10 cellular contexts compared by ENCODE assay signal in genomic region chr1:51955797-51956527, GRCh38. TPM values are rescaled to one million over a fixed set of nuclear protein-coding genes. Genes with fewer than 3 reads are reported as not detected.
A peak's percentile ranks its signal among the peaks of the same experiment; 100 is the strongest.
DNase-seq lines count a peak whose midpoint lies in the region; ATAC-seq and TF ChIP-seq lines count a peak whose summit lies in the region.
"Had no signal": no experiment of that assay in that cellular context is flagged by ENCODE, and none has a peak within 500 bp of the region (broad histone marks: within the 10 kb centered on the region; RNA-seq: fewer than 3 reads in every experiment).

No MANE protein-coding gene starts in this region.

- H3K9ac ChIP-seq in Loucy (ENCODE audit: low read depth, low read length, poor library complexity, severe bottlenecking) (no peak overlapping the region), neural progenitor cell (no peak overlapping the region)

- H3K79me2 ChIP-seq in Loucy (ENCODE audit: insufficient read depth, low read length) (no peaks in the 10 kb centered on the region), neural progenitor cell (ENCODE audit: low read depth) (no peaks in the 10 kb centered on the region)

- in situ Hi-C loops in KBM-7 (cut with MboI; ENCODE audit: low pct_unique_long_range_greater_than_20kb, low sequenced_read_pairs), result no loop called here

- no peaks in the 10 kb centered on the region for H4K20me1 ChIP-seq in Loucy (ENCODE audit: insufficient read depth, low read length, poor library complexity, severe bottlenecking)
- peaks cover 5% of the 10 kb centered on the region for H4K20me1 ChIP-seq in neural progenitor cell (ENCODE audit: low read depth)

- H3K4me1 ChIP-seq in Loucy (ENCODE audit: insufficient read depth, low read length, poor library complexity, severe bottlenecking), result peaks cover 20% of the 10 kb centered on the region
- H3K4me1 ChIP-seq in neural progenitor cell, result peaks cover 37% of the 10 kb centered on the region

- no peak overlapping the region for H3K4me3 Mint-ChIP-seq in neural progenitor cell
- no peak overlapping the region for H3K4me3 Mint-ChIP-seq in activated CD4-positive, alpha-beta memory T cell treated with anti-CD3 and anti-CD28 coated beads, Interleukin-2, amount 10 ng/mL, durations not matched to agents 7 days and 5 days
- H3K4me3 Mint-ChIP-seq: activated CD8-positive, alpha-beta T cell treated with anti-CD3 and anti-CD28 coated beads, Interleukin-2, amount 10 ng/mL, durations not matched to agents 7 days and 5 days had no signal

- H3K27ac Mint-ChIP-seq in neural progenitor cell, result no peak overlapping the region
- no peak overlapping the region for H3K27ac Mint-ChIP-seq in activated CD4-positive, alpha-beta memory T cell treated with anti-CD3 and anti-CD28 coated beads, Interleukin-2, amount 10 ng/mL, durations not matched to agents 7 days and 5 days
- H3K27ac Mint-ChIP-seq: activated CD8-positive, alpha-beta T cell treated with anti-CD3 and anti-CD28 coated beads, Interleukin-2, amount 10 ng/mL, durations not matched to agents 7 days and 5 days had no signal

- no peak overlapping the region for H3K27ac ChIP-seq in neural progenitor cell
- H3K27ac ChIP-seq: neutrophil, SJSA1 had no signal

- H3K36me3 Mint-ChIP-seq in neural progenitor cell, result no peaks in the 10 kb centered on the region
- H3K36me3 Mint-ChIP-seq in activated CD4-positive, alpha-beta memory T cell treated with anti-CD3 and anti-CD28 coated beads, Interleukin-2, amount 10 ng/mL, durations not matched to agents 7 days and 5 days (ENCODE audit: low read depth), result no peaks in the 10 kb centered on the region

- no peaks in the 10 kb centered on the region for H3F3A ChIP-seq in Loucy (ENCODE audit: low read depth)
- H3F3A ChIP-seq in neural progenitor cell (ENCODE audit: low read depth), result peaks cover 22% of the 10 kb centered on the region

- CTCF ChIA-PET in activated CD4-positive, alpha-beta memory T cell treated with anti-CD3 and anti-CD28 coated beads, Interleukin-2, amount 10 ng/mL, durations not matched to agents 7 days and 5 days (lab: Charles Lee), result no interaction called here

- no peaks in the 10 kb centered on the region for H3K36me3 ChIP-seq in Loucy (ENCODE audit: insufficient read depth, low read length)
- H3K36me3 ChIP-seq in neural progenitor cell, result no peaks in the 10 kb centered on the region
- H3K36me3 ChIP-seq: neutrophil had no signal

- no peaks in the 10 kb centered on the region for H3K9me2 ChIP-seq in Loucy (replicated peaks; ENCODE audit: low read depth, low read length)

- H3K27me3 Mint-ChIP-seq in neural progenitor cell (ENCODE audit: insufficient read depth, low read depth), result no peaks in the 10 kb centered on the region
- H3K27me3 Mint-ChIP-seq in activated CD4-positive, alpha-beta memory T cell treated with anti-CD3 and anti-CD28 coated beads, Interleukin-2, amount 10 ng/mL, durations not matched to agents 7 days and 5 days, result peaks cover 12% of the 10 kb centered on the region

- no peaks in the 10 kb centered on the region for H3K9me3 Mint-ChIP-seq in neural progenitor cell
- no peaks in the 10 kb centered on the region for H3K9me3 Mint-ChIP-seq in activated CD4-positive, alpha-beta memory T cell treated with anti-CD3 and anti-CD28 coated beads, Interleukin-2, amount 10 ng/mL, durations not matched to agents 7 days and 5 days

- DNase-seq in NCI-H526 treated with DMSO at 0.1 percent for 48 hours (lab: John Stamatoyannopoulos, UW) (peak; percentile 95), neural progenitor cell (ENCODE audit: low spot score) (peak; percentile 25), KBM-7 (no peak)
- DNase-seq in activated CD4-positive, alpha-beta memory T cell treated with anti-CD3 and anti-CD28 coated beads, Interleukin-2, amount 10 ng/mL, durations not matched to agents 7 days and 5 days, result no peak
- DNase-seq: activated CD8-positive, alpha-beta T cell treated with anti-CD3 and anti-CD28 coated beads, Interleukin-2, amount 10 ng/mL, durations not matched to agents 7 days and 5 days had no signal

- H3K4me1 Mint-ChIP-seq in neural progenitor cell, result peaks cover 51% of the 10 kb centered on the region
- H3K4me1 Mint-ChIP-seq in activated CD4-positive, alpha-beta memory T cell treated with anti-CD3 and anti-CD28 coated beads, Interleukin-2, amount 10 ng/mL, durations not matched to agents 7 days and 5 days, result peaks cover 8% of the 10 kb centered on the region

- H3K27me3 ChIP-seq in Loucy (ENCODE audit: insufficient read depth, low read length, poor library complexity, severe bottlenecking) (no peaks in the 10 kb centered on the region), neural progenitor cell (no peaks in the 10 kb centered on the region)
- H3K27me3 ChIP-seq: SJSA1 had no signal

- no peak overlapping the region for H2AFZ ChIP-seq in Loucy (ENCODE audit: low read length)
- H2AFZ ChIP-seq in neural progenitor cell (replicated peaks), result no peak overlapping the region

- H3K4me3 ChIP-seq in Loucy (ENCODE audit: low read length, poor library complexity, severe bottlenecking) (no peak overlapping the region), neural progenitor cell (no peak overlapping the region)
- H3K4me3 ChIP-seq: SJSA1 had no signal

- POLR2A ChIA-PET in activated CD4-positive, alpha-beta memory T cell treated with anti-CD3 and anti-CD28 coated beads, Interleukin-2, amount 10 ng/mL, durations not matched to agents 7 days and 5 days (lab: Charles Lee), result no interaction called here

- H3K4me2 ChIP-seq in Loucy (ENCODE audit: low read depth, low read length, poor library complexity, severe bottlenecking) (peak overlapping the region; percentile 19), neural progenitor cell (no peak overlapping the region)

- ATAC-seq in GM19463 (IDR thresholded peaks at IDR 0.05; ENCODE audit: unreplicated experiment), result peak; percentile 50
- no peak for ATAC-seq in GM19035 (IDR thresholded peaks at IDR 0.05; ENCODE audit: unreplicated experiment)
- ATAC-seq: activated CD8-positive, alpha-beta T cell treated with anti-CD3 and anti-CD28 coated beads, Interleukin-2, amount 10 ng/mL, durations not matched to agents 7 days and 5 days had no signal

- TF ChIP-seq CTCF in Loucy (conservative IDR thresholded peaks at IDR 0.05; ENCODE audit: low read length) (no peak), neural progenitor cell (IDR thresholded peaks at IDR 0.05) (no peak)

- H3K9me3 ChIP-seq in Loucy (ENCODE audit: insufficient read depth, low read depth, low read length), result no peaks in the 10 kb centered on the region
- no peaks in the 10 kb centered on the region for H3K9me3 ChIP-seq in neural progenitor cell (ENCODE audit: low read depth)
- H3K9me3 ChIP-seq: neutrophil, SJSA1 had no signal

RNA-seq across cellular contexts. Expression of gene RAB3B, which starts 34.5 kb away (rescaled TPM):
- total RNA-seq in neural progenitor cell (ENCODE audit: low replicate concordance), result 19.3 and 20.4 TPM in 2 replicates
- under 1 TPM; 0.03 to 0.08 TPM for total RNA-seq in activated CD4-positive, alpha-beta memory T cell treated with anti-CD3 and anti-CD28 coated beads, Interleukin-2, amount 10 ng/mL, durations not matched to agents 7 days and 5 days

Comparison
In these comparisons a context has a peak if more than half of its experiments do, and no peak if none do; other contexts are left out.
1. DNase-seq: peak in NCI-H526 treated with DMSO at 0.1 percent for 48 hours (single experiment) and neural progenitor cell (single experiment); none in activated CD4-positive, alpha-beta memory T cell treated with anti-CD3 and anti-CD28 coated beads, Interleukin-2, amount 10 ng/mL, durations not matched to agents 7 days and 5 days (single experiment) and KBM-7 (single experiment).
2. RNA of gene RAB3B, which starts 34.5 kb away (total RNA-seq): 19.3 to 20.4 TPM in neural progenitor cell; 0.03 to 0.08 TPM in activated CD4-positive, alpha-beta memory T cell treated with anti-CD3 and anti-CD28 coated beads, Interleukin-2, amount 10 ng/mL, durations not matched to agents 7 days and 5 days; every median in the first group is over 10 times any median in the second.